Comparison of ENCODE assay signal across 14 cellular contexts in the genomic region with DNA sequence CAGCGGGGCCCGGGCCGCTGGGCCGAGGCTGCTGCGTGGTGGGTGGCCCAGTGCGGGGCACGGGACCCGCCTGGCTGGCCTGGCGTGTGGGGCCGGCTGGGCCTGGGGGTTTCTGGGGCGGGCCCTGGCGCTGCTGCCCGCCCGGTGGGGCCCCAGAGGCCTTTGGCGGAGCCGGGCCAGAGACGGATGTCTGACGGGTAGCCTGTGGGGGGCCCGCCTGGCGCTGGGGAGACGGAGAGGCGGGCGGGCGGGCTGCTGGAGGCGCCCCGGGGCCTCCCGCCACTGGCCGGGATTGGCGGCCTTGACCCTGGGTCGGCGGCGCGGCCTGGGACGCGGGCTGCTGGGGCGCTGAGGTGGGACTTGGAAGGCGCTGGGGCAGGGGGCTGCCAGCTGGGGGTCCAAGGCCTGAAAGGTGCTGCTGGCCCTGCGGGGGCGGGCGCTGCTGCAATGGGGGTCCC. TPM values are rescaled to one million over a fixed set of nuclear protein-coding genes. Genes with fewer than 3 reads are reported as not detected.
DNase-seq lines count a peak whose midpoint lies in the region; ATAC-seq and TF ChIP-seq lines count a peak whose summit lies in the region.
"Had no signal": no experiment of that assay in that cellular context is flagged by ENCODE, and none has a peak within 500 bp of the region (broad histone marks: within the 10 kb centered on the region; RNA-seq: fewer than 3 reads in every experiment).

No MANE protein-coding gene starts in this region.

- peaks cover 0 to 63% of the 10 kb centered on the region in 2 donors for H3K27me3 ChIP-seq in breast epithelium
- H3K27me3 ChIP-seq in left ventricle myocardium inferior (ENCODE audit: low read depth) = no peaks in the 10 kb centered on the region
- H3K27me3 ChIP-seq in aorta (ENCODE audit: control insufficient read depth in 1 of 2, insufficient read depth in 2 of 2, low read length in 1 of 2) = no peaks in the 10 kb centered on the region

- H3K36me3 ChIP-seq in breast epithelium (peaks cover 5% of the 10 kb centered on the region), left ventricle myocardium inferior (peaks cover 9% of the 10 kb centered on the region), aorta (ENCODE audit: control insufficient read depth in 1 of 2, insufficient read depth in 2 of 2, low read length in 1 of 2) (peaks cover 0 to 6% of the 10 kb centered on the region in 2 donors)

- H3K9me3 Mint-ChIP-seq in MCF 10A (ENCODE audit: unreplicated experiment) = peaks cover 6% of the 10 kb centered on the region
- H3K9me3 Mint-ChIP-seq in nephron progenitor cell = peaks cover 72% of the 10 kb centered on the region
- H3K9me3 Mint-ChIP-seq: central memory CD8-positive, alpha-beta T cell; stimulated activated naive B cell treated with anti-CD40 and anti-IgM and Interleukin-4, amounts not matched to agents 10 μg/mL and 1 μg/mL and 100 μg/mL, for 72 hours had no signal

- peaks cover 32% of the 10 kb centered on the region for H3K36me3 Mint-ChIP-seq in MCF 10A (ENCODE audit: insufficient read depth, unreplicated experiment)
- H3K36me3 Mint-ChIP-seq in nephron progenitor cell (ENCODE audit: low read depth) = peaks cover 33% of the 10 kb centered on the region

- DNase-seq in breast epithelium (ENCODE audit: low spot score in 2 of 2) (no peak), MCF 10A (ENCODE audit: unreplicated experiment) (no peak), left ventricle myocardium inferior (no peak), nephron progenitor cell (peak; percentile 42), aorta (no peak), 8988T (no peak)
- no peak for DNase-seq in activated effector memory CD4-positive, alpha-beta T cell treated with anti-CD3 and anti-CD28 coated beads, Interleukin-2, amount 50 U/mL, for 16 hours
- DNase-seq: activated T-cell treated with anti-CD3 and anti-CD28 coated beads, Interleukin-2, amount 50 U/mL, for 1 hour; DMS79; NCI-H1092 treated with DMSO at 0.1 percent for 48 hours; stimulated activated naive B cell treated with anti-CD40 and anti-IgM and Interleukin-4, amounts not matched to agents 10 μg/mL and 1 μg/mL and 100 μg/mL, for 72 hours; T1000 had no signal

- WGBS in aorta, 2 donors = 4 to 45% methylated on average over 10 to 40 of the region's 40 CpGs

- H3K27ac Mint-ChIP-seq in MCF 10A (ENCODE audit: low read depth, unreplicated experiment) (no peak overlapping the region), nephron progenitor cell (no peak overlapping the region)
- H3K27ac Mint-ChIP-seq: stimulated activated naive B cell treated with anti-CD40 and anti-IgM and Interleukin-4, amounts not matched to agents 10 μg/mL and 1 μg/mL and 100 μg/mL, for 72 hours had no signal

- no peak overlapping the region for H3K4me3 Mint-ChIP-seq in MCF 10A (ENCODE audit: unreplicated experiment)
- no peak overlapping the region for H3K4me3 Mint-ChIP-seq in nephron progenitor cell
- H3K4me3 Mint-ChIP-seq: central memory CD8-positive, alpha-beta T cell had no signal

- ATAC-seq in aorta (ENCODE audit: low FRiP score) = peak; percentile 24
- ATAC-seq in GM21717 (IDR thresholded peaks at IDR 0.05; ENCODE audit: unreplicated experiment) = no peak

- peak overlapping the region; percentile 69 to 89 for H3K27ac ChIP-seq in breast epithelium
- peak overlapping the region; percentile 81 for H3K27ac ChIP-seq in left ventricle myocardium inferior (replicated peaks)
- H3K27ac ChIP-seq in aorta (ENCODE audit: low read depth in 1 of 2, low read length in 2 of 2) = peak overlapping the region in 1 of 2 donors; percentile 36

- H3K4me1 Mint-ChIP-seq in MCF 10A (ENCODE audit: insufficient read depth, unreplicated experiment) = peaks cover 8% of the 10 kb centered on the region
- peaks cover 50% of the 10 kb centered on the region for H3K4me1 Mint-ChIP-seq in nephron progenitor cell

- CTCF ChIA-PET in MCF 10A (lab: Yijun Ruan, JAX) = interaction anchor here (0.7 kb wide), 1 partner anchor 49 kb away, joined by 4 read pairs; no protein-coding TSS in a partner anchor

- no peaks in the 10 kb centered on the region for H3K27me3 Mint-ChIP-seq in MCF 10A (ENCODE audit: insufficient read depth, unreplicated experiment)
- peaks cover 2% of the 10 kb centered on the region for H3K27me3 Mint-ChIP-seq in nephron progenitor cell (ENCODE audit: low read depth, poor library complexity)
- H3K27me3 Mint-ChIP-seq: central memory CD8-positive, alpha-beta T cell had no signal

- TF ChIP-seq POLR2A in breast epithelium (IDR thresholded peaks at IDR 0.05) = no peak

- no TSS peak for BruUV-seq in MCF 10A (replicated peaks; lab: Mats Ljungman, UMichigan)

- H3K4me3 ChIP-seq in breast epithelium = peak overlapping the region; percentile 22 to 59 (median 37)
- H3K4me3 ChIP-seq in left ventricle myocardium inferior = peak overlapping the region; percentile 63
- peak overlapping the region in 1 of 2 donors; percentile 2 for H3K4me3 ChIP-seq in aorta (ENCODE audit: low read length in 2 of 2)

- H3K4me1 ChIP-seq in breast epithelium = no peaks in the 10 kb centered on the region
- peaks cover 5% of the 10 kb centered on the region for H3K4me1 ChIP-seq in left ventricle myocardium inferior
- H3K4me1 ChIP-seq in aorta (ENCODE audit: control insufficient read depth in 1 of 2, insufficient read depth in 2 of 2, low read length in 2 of 2) = no peaks in the 10 kb centered on the region

- intact Hi-C loops in breast epithelium (cut with DNase I; ENCODE audit: low total_unique reads) = loop anchor here (5.0 to 10.0 kb wide), 2 partner anchors 51 to 1398 kb away; partner anchors contain the start of genes CFP and KCND1
- intact Hi-C loops in MCF 10A (cut with micrococcal nuclease) = no loop called here
- intact Hi-C loops in left ventricle myocardium inferior (cut with micrococcal nuclease) = no loop called here
- intact Hi-C loops in aorta (cut with DNase I) = no loop called here

- POLR2A ChIA-PET in MCF 10A (lab: Yijun Ruan, JAX) = no interaction called here

- TF ChIP-seq CTCF in breast epithelium (IDR thresholded peaks at IDR 0.05) (no peak), MCF 10A (IDR thresholded peaks at IDR 0.05; ENCODE audit: unreplicated experiment) (no peak), left ventricle myocardium inferior (IDR thresholded peaks at IDR 0.05; ENCODE audit: borderline replicate concordance) (no peak), nephron progenitor cell (IDR thresholded peaks at IDR 0.05) (no peak)

- H3K9me3 ChIP-seq in breast epithelium = no peaks in the 10 kb centered on the region
- no peaks in the 10 kb centered on the region for H3K9me3 ChIP-seq in left ventricle myocardium inferior (replicated peaks)
- no peaks in the 10 kb centered on the region for H3K9me3 ChIP-seq in aorta (ENCODE audit: control insufficient read depth, low read length)

RNA-seq across cellular contexts. Expression of gene TIMP1, which starts 8.1 kb away (rescaled TPM):
- total RNA-seq in breast epithelium (100 to 1,000 TPM in 2 of 3 donors, 10 to 100 TPM in 1; 85.9 to 225 (median 180) TPM), MCF 10A (2022) (647 and 720 TPM in 2 replicates), left ventricle myocardium inferior (99.3 TPM), aorta (1,000 to 10,000 TPM; 1,378 to 1,710 TPM)
- polyA plus RNA-seq in aorta = 1,000 to 10,000 TPM in 1 of 2 donors, 100 to 1,000 TPM in 1; 775 to 3,088 TPM

RNA-seq across cellular contexts. Expression of gene ARAF, which starts 13.1 kb away (rescaled TPM):
- 10 to 100 TPM; 27.9 to 37.6 (median 30.6) TPM for total RNA-seq in breast epithelium
- 53.2 and 63.5 TPM in 2 replicates for total RNA-seq in MCF 10A (2022)
- total RNA-seq in left ventricle myocardium inferior = 76.4 TPM
- total RNA-seq in aorta = 10 to 100 TPM; 51.5 to 59.0 TPM
- polyA plus RNA-seq in aorta = 100 to 1,000 TPM in 1 of 2 donors, 10 to 100 TPM in 1; 37.4 to 115 TPM

RNA-seq across cellular contexts. Expression of gene SYN1, which starts 45.5 kb away (rescaled TPM):
- total RNA-seq in breast epithelium (not detected), MCF 10A (2022) (0.27 and 0.49 TPM in 2 replicates), left ventricle myocardium inferior (13.9 TPM), aorta (1 to 10 TPM; 1.5 TPM)
- 1 to 10 TPM in 1 of 2 donors, under 1 TPM in 1; 0.90 to 1.9 TPM for polyA plus RNA-seq in aorta

RNA-seq across cellular contexts. Expression of gene CFP, which starts 55.6 kb away (rescaled TPM):
- total RNA-seq in breast epithelium (10 to 100 TPM in 1 of 3 donors, 1 to 10 TPM in 2; 2.6 to 17.4 (median 3.3) TPM), MCF 10A (2022) (0.56 and 0.71 TPM in 2 replicates), left ventricle myocardium inferior (3.0 TPM), aorta (1 to 10 TPM; 5.2 to 6.0 TPM)
- polyA plus RNA-seq in aorta = 1 to 10 TPM; 3.1 to 3.7 TPM
